Comparison of ENCODE assay signal across 21 cellular contexts in the genomic region with DNA sequence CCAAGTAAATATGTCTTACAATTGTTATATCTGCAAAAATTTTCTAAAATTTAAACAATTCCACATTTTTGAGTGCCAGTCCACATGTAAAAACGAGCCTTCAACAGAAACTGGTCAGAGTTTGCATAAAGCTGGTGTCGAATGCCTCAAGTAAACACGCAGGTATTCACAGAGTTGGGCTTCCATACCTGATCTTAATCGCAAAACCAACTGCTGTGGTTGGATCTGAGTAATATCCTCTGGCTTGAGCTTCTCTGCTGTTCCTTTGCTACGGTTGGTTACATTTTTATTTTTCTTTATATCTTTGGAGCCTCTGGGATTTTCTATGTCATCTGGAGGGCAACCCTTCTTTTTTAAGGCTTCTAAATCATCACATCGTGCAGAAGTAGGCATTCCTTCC. TPM values are rescaled to one million over a fixed set of nuclear protein-coding genes. Genes with fewer than 3 reads are reported as not detected.
DNase-seq lines count a peak whose midpoint lies in the region; ATAC-seq, FAIRE-seq and TF ChIP-seq lines count a peak whose summit lies in the region.
"Had no signal": no experiment of that assay in that cellular context is flagged by ENCODE, and none has a peak within 500 bp of the region (broad histone marks: within the 10 kb centered on the region; RNA-seq: fewer than 3 reads in every experiment).

No MANE protein-coding gene starts in this region.

- H3K27me3 Mint-ChIP-seq in CD8-positive, alpha-beta memory T cell = no peaks in the 10 kb centered on the region
- H3K27me3 Mint-ChIP-seq in T-helper 17 cell = no peaks in the 10 kb centered on the region
- H3K27me3 Mint-ChIP-seq: activated naive CD8-positive, alpha-beta T cell treated with anti-CD3 and anti-CD28 coated beads, Interleukin-2, amount 50 U/mL, for 24 hours; naive thymus-derived CD8-positive, alpha-beta T cell had no signal

- H3K9me3 ChIP-seq in CD8-positive, alpha-beta memory T cell (ENCODE audit: low read length) = no peaks in the 10 kb centered on the region
- H3K9me3 ChIP-seq in T-helper 17 cell (ENCODE audit: control insufficient read depth, low read length, poor library complexity, severe bottlenecking) = peaks cover 5% of the 10 kb centered on the region
- no peaks in the 10 kb centered on the region for H3K9me3 ChIP-seq in pancreas
- H3K9me3 ChIP-seq: gastrocnemius medialis, psoas muscle had no signal

- H3K4me3 Mint-ChIP-seq in CD8-positive, alpha-beta memory T cell = peak overlapping the region in 4 of 7 donors; percentile 21 to 59 (median 36)
- no peak overlapping the region for H3K4me3 Mint-ChIP-seq in T-helper 17 cell
- H3K4me3 Mint-ChIP-seq: activated CD8-positive, alpha-beta T cell treated with anti-CD3 and anti-CD28 coated beads, Interleukin-2, amount 10 ng/mL, durations not matched to agents 7 days and 5 days; activated T-helper 1 cell treated with anti-CD3 and anti-CD28 coated beads, Interleukin-12 subunit alpha, Interleukin-12 subunit beta, Interleukin-2, Interleukin-4 antibody, amounts not matched to agents 30 ng/mL and 10 ng/mL and 1 ng/mL, durations not matched to agents 14 hours and 24 hours and 36 hours had no signal

- no peak for TF ChIP-seq CTCF in pancreas (IDR thresholded peaks at IDR 0.05)

- 53 to 60% methylated on average over 6 of the region's 6 CpGs for WGBS in pancreas, 2 donors

- no peaks in the 10 kb centered on the region for H3K9me3 Mint-ChIP-seq in CD8-positive, alpha-beta memory T cell
- H3K9me3 Mint-ChIP-seq: activated naive CD8-positive, alpha-beta T cell treated with anti-CD3 and anti-CD28 coated beads, Interleukin-2, amount 50 U/mL, for 24 hours; activated T-helper 1 cell treated with anti-CD3 and anti-CD28 coated beads, Interleukin-12 subunit alpha, Interleukin-12 subunit beta, Interleukin-2, Interleukin-4 antibody, amounts not matched to agents 30 ng/mL and 10 ng/mL and 1 ng/mL, durations not matched to agents 14 hours and 24 hours and 36 hours; naive thymus-derived CD8-positive, alpha-beta T cell had no signal

- peak overlapping the region in 4 of 8 donors; percentile 2 to 75 (median 64) for H3K27ac Mint-ChIP-seq in CD8-positive, alpha-beta memory T cell
- H3K27ac Mint-ChIP-seq in T-helper 17 cell = peak overlapping the region; percentile 73
- H3K27ac Mint-ChIP-seq: activated CD8-positive, alpha-beta T cell treated with anti-CD3 and anti-CD28 coated beads, Interleukin-2, amount 10 ng/mL, durations not matched to agents 7 days and 5 days; activated T-helper 1 cell treated with anti-CD3 and anti-CD28 coated beads, Interleukin-12 subunit alpha, Interleukin-12 subunit beta, Interleukin-2, Interleukin-4 antibody, amounts not matched to agents 30 ng/mL and 10 ng/mL and 1 ng/mL, durations not matched to agents 14 hours and 24 hours and 36 hours had no signal

- no peak for FAIRE-seq in pancreas (lab: Jason Lieb, UNC)
- FAIRE-seq: D721Med, endothelial cell of umbilical vein, H54 had no signal

- CTCF ChIA-PET in CD8-positive, alpha-beta memory T cell (lab: Charles Lee) = interaction anchor here (0.6 kb wide), 1 partner anchor 10 kb away, joined by 3 read pairs; no protein-coding TSS in a partner anchor

- intact Hi-C loops in pancreas (cut with DNase I) = no loop called here

- no peak overlapping the region for H3K4me3 ChIP-seq in CD8-positive, alpha-beta memory T cell (ENCODE audit: low read length)
- no peak overlapping the region for H3K4me3 ChIP-seq in pancreas
- no peak overlapping the region for H3K4me3 ChIP-seq in H7 (ENCODE audit: insufficient read depth, low read depth, low read length)
- H3K4me3 ChIP-seq: gastrocnemius medialis, lung, psoas muscle, SK-N-MC had no signal

- peaks cover 32 to 75% (median 43%) of the 10 kb centered on the region in 3 donors for H3K36me3 Mint-ChIP-seq in CD8-positive, alpha-beta memory T cell
- H3K36me3 Mint-ChIP-seq in T-helper 17 cell (ENCODE audit: low read depth) = peaks cover 18% of the 10 kb centered on the region

- POLR2A ChIA-PET in CD8-positive, alpha-beta memory T cell (lab: Charles Lee) = interaction anchor here (0.7 kb wide), 1 partner anchor 258 kb away, joined by 3 read pairs; no protein-coding TSS in a partner anchor

- H3K4me1 ChIP-seq in CD8-positive, alpha-beta memory T cell (ENCODE audit: insufficient read depth, low read length) = no peaks in the 10 kb centered on the region
- peaks cover 0 to 7% (median 0%) of the 10 kb centered on the region in 3 donors for H3K4me1 ChIP-seq in pancreas
- H3K4me1 ChIP-seq: psoas muscle had no signal

- H3K36me3 ChIP-seq in CD8-positive, alpha-beta memory T cell (ENCODE audit: insufficient read depth, low read length) = peaks cover 35% of the 10 kb centered on the region
- H3K36me3 ChIP-seq in pancreas = peaks cover 0 to 45% (median 9%) of the 10 kb centered on the region in 3 donors
- H3K36me3 ChIP-seq in H7 (replicated peaks; ENCODE audit: control insufficient read depth, insufficient read depth, low read length) = peaks cover 24% of the 10 kb centered on the region

- no peaks in the 10 kb centered on the region for H3K27me3 ChIP-seq in CD8-positive, alpha-beta memory T cell (ENCODE audit: insufficient read depth, low read length, poor library complexity, severe bottlenecking)
- H3K27me3 ChIP-seq in pancreas (no peaks in the 10 kb centered on the region), H7 (ENCODE audit: control insufficient read depth, insufficient read depth, low read length) (no peaks in the 10 kb centered on the region)
- H3K27me3 ChIP-seq: gastrocnemius medialis had no signal

- peak; percentile 86 for ATAC-seq in T-helper 17 cell
- ATAC-seq in pancreas = peak in 3 of 4 donors; percentile 35 to 65 (median 48)
- ATAC-seq: activated CD8-positive, alpha-beta T cell treated with anti-CD3 and anti-CD28 coated beads, Interleukin-2, amount 10 ng/mL, durations not matched to agents 7 days and 5 days; activated naive CD8-positive, alpha-beta T cell treated with anti-CD3 and anti-CD28 coated beads, Interleukin-2, amount 50 U/mL, for 24 hours; gastrocnemius medialis; naive thymus-derived CD8-positive, alpha-beta T cell; psoas muscle; stimulated activated naive CD8-positive, alpha-beta T cell treated with anti-CD3 and anti-CD28 coated beads, Interleukin-15, Interleukin-2, amounts not matched to agents 100 U/mL and 50 U/mL, for 24 hours had no signal

- no peak overlapping the region for H3K27ac ChIP-seq in CD8-positive, alpha-beta memory T cell (ENCODE audit: low read depth, low read length)
- no peak overlapping the region for H3K27ac ChIP-seq in pancreas
- H3K27ac ChIP-seq: gastrocnemius medialis, psoas muscle, SK-N-MC had no signal

- H3K4me1 Mint-ChIP-seq in CD8-positive, alpha-beta memory T cell = peaks cover 43 to 87% (median 71%) of the 10 kb centered on the region in 3 donors
- H3K4me1 Mint-ChIP-seq in T-helper 17 cell = peaks cover 30% of the 10 kb centered on the region

- no peak for DNase-seq in CD8-positive, alpha-beta memory T cell
- DNase-seq in T-helper 17 cell (no peak), pancreas (no peak), H7 (no peak), cerebellar nuclear complex (lab: John Stamatoyannopoulos, UW) (no peak), NCI-H2081 treated with DMSO at 0.1 percent for 48 hours (lab: John Stamatoyannopoulos, UW) (no peak), Ammon's horn (ENCODE audit: low spot score) (no peak)
- DNase-seq in central memory CD4-positive, alpha-beta T cell = peak; percentile 29
- DNase-seq: activated CD8-positive, alpha-beta T cell treated with anti-CD3 and anti-CD28 coated beads, Interleukin-2, amount 10 ng/mL, durations not matched to agents 7 days and 5 days; activated naive CD8-positive, alpha-beta T cell treated with anti-CD3 and anti-CD28 coated beads, Interleukin-2, amount 50 U/mL, for 24 hours; gastrocnemius medialis; naive thymus-derived CD8-positive, alpha-beta T cell; NCI-H1417 treated with DMSO at 0.1 percent for 48 hours; psoas muscle; stimulated activated naive CD8-positive, alpha-beta T cell treated with anti-CD3 and anti-CD28 coated beads, Interleukin-15, Interleukin-2, amounts not matched to agents 100 U/mL and 50 U/mL, for 24 hours had no signal

RNA-seq across cellular contexts. Expression of gene ITGB1, which starts 28.4 kb away (rescaled TPM):
- total RNA-seq in CD8-positive, alpha-beta memory T cell = 10 to 100 TPM; 75.5 to 82.1 TPM
- polyA plus RNA-seq in CD8-positive, alpha-beta memory T cell = 342 TPM
- 100 to 1,000 TPM; 392 to 428 TPM for total RNA-seq in T-helper 17 cell
- 100 to 1,000 TPM in 5 of 6 donors, 10 to 100 TPM in 1; 81.8 to 316 (median 125) TPM for total RNA-seq in pancreas
- polyA plus RNA-seq in pancreas = 10 to 100 TPM; 44.0 to 97.3 TPM
- total RNA-seq in H7 (2014; rRNA removed; shearing (Covaris generic)) = 269 and 367 TPM in 2 replicates
